8 cellular contexts compared by ENCODE assay signal in genomic region chr11:10930224-10930960, GRCh38.
DNase-seq lines count a peak whose midpoint lies in the region; ATAC-seq and TF ChIP-seq lines count a peak whose summit lies in the region.

No MANE protein-coding gene starts in this region.

- WGBS in aorta, 2 donors = 2 to 3% methylated on average over 30 to 34 of the region's 34 CpGs

- TF ChIP-seq CTCF in GM23338 (conservative IDR thresholded peaks at IDR 0.05; ENCODE audit: low read depth in 2 of 2) (no peak), SU-DHL-6 (IDR thresholded peaks at IDR 0.05; ENCODE audit: insufficient read depth, low read length, poor library complexity, severe bottlenecking) (no peak), mucosa of descending colon (IDR thresholded peaks at IDR 0.05) (no peak)

- H3K9me3 Mint-ChIP-seq in GM23338 = no peaks in the 10 kb centered on the region

- H3K4me2 ChIP-seq in GM23338 (peak overlapping the region; percentile 90), SU-DHL-6 (ENCODE audit: low read depth, low read length, poor library complexity, severe bottlenecking) (peak overlapping the region; percentile 58)

- H3K9me3 ChIP-seq in SU-DHL-6 (ENCODE audit: insufficient read depth, low read length) (no peaks in the 10 kb centered on the region), mucosa of descending colon (no peaks in the 10 kb centered on the region), aorta (ENCODE audit: control insufficient read depth, low read length) (no peaks in the 10 kb centered on the region)
- no peaks in the 10 kb centered on the region for H3K9me3 ChIP-seq in effector memory CD4-positive, alpha-beta T cell (ENCODE audit: control insufficient read depth, low read length)

- peaks cover 19% of the 10 kb centered on the region for H3K4me1 Mint-ChIP-seq in GM23338

- peak overlapping the region; percentile 44 for H3K9ac ChIP-seq in SU-DHL-6 (ENCODE audit: low read length)

- H3F3A ChIP-seq in GM23338 (replicated peaks; ENCODE audit: low read depth) (no peaks in the 10 kb centered on the region), SU-DHL-6 (ENCODE audit: insufficient read depth) (no peaks in the 10 kb centered on the region)

- H3K4me3 Mint-ChIP-seq in GM23338 = peak overlapping the region; percentile 83

- H3K9me2 ChIP-seq in GM23338 (ENCODE audit: insufficient read depth) (no peaks in the 10 kb centered on the region), SU-DHL-6 (replicated peaks; ENCODE audit: insufficient read depth, low read length) (no peaks in the 10 kb centered on the region)

- H3K79me2 ChIP-seq in ACC112 (ENCODE audit: control insufficient read depth, insufficient read depth, low read length, unreplicated experiment) (no peaks in the 10 kb centered on the region), GM23338 (replicated peaks; ENCODE audit: insufficient read depth) (no peaks in the 10 kb centered on the region), SU-DHL-6 (ENCODE audit: insufficient read depth, low read length) (no peaks in the 10 kb centered on the region)

- DNase-seq in GM23338 (ENCODE audit: low spot score) (peak; percentile 64), mucosa of descending colon (peak in 1 of 3 donors; percentile 38), aorta (no peak)
- no peak for DNase-seq in effector memory CD4-positive, alpha-beta T cell

- H3K27ac ChIP-seq in ACC112 (ENCODE audit: low read depth, low read length) = peak overlapping the region; percentile 85
- no peak overlapping the region for H3K27ac ChIP-seq in GM23338 (ENCODE audit: low read depth)
- H3K27ac ChIP-seq in SU-DHL-6 (ENCODE audit: low read depth, low read length) = no peak overlapping the region
- no peak overlapping the region for H3K27ac ChIP-seq in effector memory CD4-positive, alpha-beta T cell (ENCODE audit: insufficient read depth, low read length, poor library complexity, severe bottlenecking)
- H3K27ac ChIP-seq in aorta (ENCODE audit: low read depth in 1 of 2, low read length in 2 of 2) = peak overlapping the region; percentile 91 to 92

- peaks cover 19% of the 10 kb centered on the region for H3K4me1 ChIP-seq in ACC112 (ENCODE audit: control insufficient read depth, insufficient read depth, low read length, unreplicated experiment)
- peaks cover 9% of the 10 kb centered on the region for H3K4me1 ChIP-seq in GM23338 (ENCODE audit: insufficient read depth)
- peaks cover 9% of the 10 kb centered on the region for H3K4me1 ChIP-seq in effector memory CD4-positive, alpha-beta T cell (ENCODE audit: control insufficient read depth, insufficient read depth, low read length, poor library complexity, severe bottlenecking)
- H3K4me1 ChIP-seq in mucosa of descending colon (ENCODE audit: low read depth) = peaks cover 24% of the 10 kb centered on the region
- peaks cover 3 to 4% of the 10 kb centered on the region in 2 donors for H3K4me1 ChIP-seq in aorta (ENCODE audit: control insufficient read depth in 1 of 2, insufficient read depth in 2 of 2, low read length in 2 of 2)

- H3K4me3 ChIP-seq in ACC112 (ENCODE audit: low read depth, low read length) (peak overlapping the region; percentile 87), GM23338 (peak overlapping the region; percentile 75), SU-DHL-6 (ENCODE audit: insufficient read depth, low read length, poor library complexity, severe bottlenecking) (peak overlapping the region; percentile 45), mucosa of descending colon (peak overlapping the region; percentile 27), aorta (ENCODE audit: low read length in 2 of 2) (peak overlapping the region; percentile 65 to 78)
- H3K4me3 ChIP-seq in effector memory CD4-positive, alpha-beta T cell (ENCODE audit: insufficient read depth, low read depth, low read length, poor library complexity, severe bottlenecking) = peak overlapping the region; percentile 66

- ATAC-seq in GM23338 (peak; percentile 15), mucosa of descending colon (peak; percentile 1), aorta (ENCODE audit: low FRiP score) (peak; percentile 33), GM21515 (IDR thresholded peaks at IDR 0.05; ENCODE audit: unreplicated experiment) (no peak), HG02981 (IDR thresholded peaks at IDR 0.05; ENCODE audit: unreplicated experiment) (no peak)

- peak overlapping the region; percentile 87 for H2AFZ ChIP-seq in ACC112 (ENCODE audit: low read length, unreplicated experiment)
- H2AFZ ChIP-seq in GM23338 = peak overlapping the region; percentile 98
- peak overlapping the region; percentile 74 for H2AFZ ChIP-seq in SU-DHL-6 (ENCODE audit: low read depth, low read length, severe bottlenecking)

- H4K20me1 ChIP-seq in GM23338 (replicated peaks; ENCODE audit: insufficient read depth) (no peaks in the 10 kb centered on the region), SU-DHL-6 (ENCODE audit: low read depth, low read length) (no peaks in the 10 kb centered on the region)

- H3K27me3 ChIP-seq in ACC112 (ENCODE audit: insufficient read depth, low read length) (no peaks in the 10 kb centered on the region), GM23338 (ENCODE audit: insufficient read depth) (peaks cover 23% of the 10 kb centered on the region), SU-DHL-6 (ENCODE audit: low read length) (no peaks in the 10 kb centered on the region), aorta (ENCODE audit: control insufficient read depth in 1 of 2, insufficient read depth in 2 of 2, low read length in 1 of 2) (no peaks in the 10 kb centered on the region)
- H3K27me3 ChIP-seq in effector memory CD4-positive, alpha-beta T cell (replicated peaks; ENCODE audit: control insufficient read depth, insufficient read depth, low read length, poor library complexity, severe bottlenecking) = peaks cover 18% of the 10 kb centered on the region

- intact Hi-C loops in mucosa of descending colon (cut with DNase I, micrococcal nuclease) (loop anchor here (5.0 to 10.0 kb wide), 3 partner anchors 73 to 126 kb away; partner anchors contain the start of genes EIF4G2 (in 1 of the 2) and ZBED5 (in 1 of the 2)), aorta (cut with DNase I) (loop anchor here (2.0 to 10.0 kb wide), 4 partner anchors 72 to 854 kb away; partner anchors contain the start of gene ZBED5 (in 1 of the 2))

- H3K27ac Mint-ChIP-seq in GM23338 = no peak overlapping the region

- H3K27me3 Mint-ChIP-seq in GM23338 (ENCODE audit: insufficient read depth, low read depth, poor library complexity) = peaks cover 18% of the 10 kb centered on the region

- H3K36me3 Mint-ChIP-seq in GM23338 (ENCODE audit: low read depth) = no peaks in the 10 kb centered on the region

- H3K36me3 ChIP-seq in ACC112 (ENCODE audit: insufficient read depth, low read length) (no peaks in the 10 kb centered on the region), GM23338 (ENCODE audit: insufficient read depth) (no peaks in the 10 kb centered on the region), SU-DHL-6 (ENCODE audit: low read length) (no peaks in the 10 kb centered on the region), mucosa of descending colon (ENCODE audit: low read depth) (no peaks in the 10 kb centered on the region), aorta (ENCODE audit: control insufficient read depth in 1 of 2, insufficient read depth in 2 of 2, low read length in 1 of 2) (no peaks in the 10 kb centered on the region)
- H3K36me3 ChIP-seq in effector memory CD4-positive, alpha-beta T cell (ENCODE audit: control insufficient read depth, insufficient read depth, low read length) = no peaks in the 10 kb centered on the region

TF ChIP-seq in GM23338, 12 proteins besides CTCF, POLR2A, EP300 and RAD21:
- peak; percentile 34 for TF ChIP-seq EZH2 (IDR thresholded peaks at IDR 0.05; ENCODE audit: low read depth, unreplicated experiment)
- TF ChIP-seq CREB1 (CRISPR knock-in tag; IDR thresholded peaks at IDR 0.05; ENCODE audit: low read depth) = no peak

Comparison
In these comparisons a context has a peak if more than half of its experiments do, and no peak if none do; other contexts are left out.
1. H3K27ac ChIP-seq: peak in ACC112 (single experiment) and aorta (2 of 2); none in GM23338 (single experiment), SU-DHL-6 (single experiment) and effector memory CD4-positive, alpha-beta T cell (single experiment).
2. H3K4me3 ChIP-seq: peak in every context shown above with its lines; median percentile 87 in ACC112; 75 in GM23338; 72 in aorta; 66 in effector memory CD4-positive, alpha-beta T cell; 45 in SU-DHL-6; 27 in mucosa of descending colon.
3. ATAC-seq: peak in GM23338 (single experiment), mucosa of descending colon (single experiment) and aorta (single experiment); none in GM21515 (single experiment) and HG02981 (single experiment).
4. Peak in every context shown above with its lines, with median percentiles within 50 percentile points of each other: H2AFZ ChIP-seq.